Comparison of ENCODE assay signal across 9 cellular contexts in genomic region chr6:108118359-108118724, GRCh38. TPM values are rescaled to one million over a fixed set of nuclear protein-coding genes. Genes with fewer than 3 reads are reported as not detected.
DNase-seq lines count a peak whose midpoint lies in the region; ATAC-seq, FAIRE-seq and TF ChIP-seq lines count a peak whose summit lies in the region.
"Had no signal": no experiment of that assay in that cellular context is flagged by ENCODE, and none has a peak within 500 bp of the region (broad histone marks: within the 10 kb centered on the region; RNA-seq: fewer than 3 reads in every experiment).

No MANE protein-coding gene starts in this region.

- peak; percentile 41 for ATAC-seq in CD4-positive, alpha-beta T cell (ENCODE audit: poor library complexity)

- no peak for FAIRE-seq in H1 (lab: Jason Lieb, UNC)

- 0 out of 2 replicates have a peak, but pooled peaks cover 2% of the 10 kb centered on the region for H3K79me1 ChIP-seq in H1 (ENCODE audit: low read depth, low read length)
- H3K79me1 ChIP-seq in neuronal stem cell (ENCODE audit: low read depth, low read length) = no peaks in the 10 kb centered on the region

- H4K91ac ChIP-seq in H1 (replicated peaks; ENCODE audit: insufficient read length, low read length) (no peak overlapping the region), neuronal stem cell (ENCODE audit: low read depth, low read length, poor library complexity) (no peak overlapping the region)

- no peak for TF ChIP-seq CTCF in CD4-positive, alpha-beta T cell (IDR thresholded peaks at IDR 0.05)
- no peak for TF ChIP-seq CTCF in H1 (IDR thresholded peaks at IDR 0.05; ENCODE audit: control extremely low read depth in 1 of 3, insufficient read depth in 1 of 3, low read depth in 1 of 3, low read length in 3 of 3)

- peaks cover 0 to 34% (median 23%) of the 10 kb centered on the region in 4 experiments; a peak in 6 of 7 replicates for H3K4me1 ChIP-seq in H1 (replicated peaks in 1 of 4; ENCODE audit: control insufficient read depth in 3 of 4, insufficient read depth in 4 of 4, low read length in 3 of 4)
- H3K4me1 ChIP-seq in neuronal stem cell (ENCODE audit: control insufficient read depth in 2 of 2, insufficient read depth in 1 of 2, low read depth in 1 of 2, low read length in 2 of 2) = peaks cover 22 to 37% of the 10 kb centered on the region in 2 donors

- H3K27ac ChIP-seq in CD4-positive, alpha-beta T cell (ENCODE audit: low read depth, low read length) = no peak overlapping the region
- H3K27ac ChIP-seq in KOPT-K1 (ENCODE audit: low read depth, low read length, poor library complexity, severe bottlenecking) (peak overlapping the region; percentile 36), H1 (ENCODE audit: low read depth, low read length) (no peak overlapping the region), neuronal stem cell (replicated peaks; ENCODE audit: low read length) (no peak overlapping the region)

- no peaks in the 10 kb centered on the region for H3K36me3 Mint-ChIP-seq in CD4-positive, alpha-beta T cell (ENCODE audit: low read depth)

- H2BK5ac ChIP-seq in H1 (ENCODE audit: low read depth, low read length) (no peak overlapping the region), neuronal stem cell (ENCODE audit: low read length) (no peak overlapping the region)

- in situ Hi-C loops in G401 (cut with HindIII; ENCODE audit: low sequenced_read_pairs) = no loop called here

- no peaks in the 10 kb centered on the region for H3K9me3 ChIP-seq in CD4-positive, alpha-beta T cell (ENCODE audit: control insufficient read depth, low read length)
- H3K9me3 ChIP-seq in KOPT-K1 (ENCODE audit: insufficient read depth, low read length, poor library complexity, severe bottlenecking) (no peaks in the 10 kb centered on the region), H1 (ENCODE audit: insufficient read depth in 2 of 2, low read depth in 1 of 2, low read length in 1 of 2) (no peaks in the 10 kb centered on the region), neuronal stem cell (replicated peaks in 1 of 2; ENCODE audit: control insufficient read depth in 2 of 2, insufficient read depth in 1 of 2, low read depth in 1 of 2, low read length in 2 of 2) (peaks cover 0 to 3% of the 10 kb centered on the region in 2 donors)

- H3K36me3 ChIP-seq in KOPT-K1 (ENCODE audit: insufficient read depth, low read length) (no peaks in the 10 kb centered on the region), H1 (ENCODE audit: control insufficient read depth in 2 of 4, insufficient read depth in 4 of 4, low read length in 3 of 4) (peaks cover 0 to 5% (median 0%) of the 10 kb centered on the region in 4 experiments; a peak in 1 of 8 replicates), neuronal stem cell (replicated peaks in 1 of 2; ENCODE audit: control insufficient read depth in 2 of 2, insufficient read depth in 2 of 2, low read length in 2 of 2) (no peaks in the 10 kb centered on the region)

- no peak overlapping the region for H3K56ac ChIP-seq in H1 (replicated peaks; ENCODE audit: insufficient read length, low read depth, low read length)

- no peak for DNase-seq in CD4-positive, alpha-beta T cell
- no peak for DNase-seq in H1 (ENCODE audit: low read depth in 1 of 2, low spot score in 2 of 2)
- no peak for DNase-seq in neuronal stem cell (ENCODE audit: low spot score)
- no peak for DNase-seq in inferior parietal cortex (ENCODE audit: extremely low spot score)
- DNase-seq in activated effector memory CD4-positive, alpha-beta T cell treated with Interleukin-2 at 50 U/mL for 16 hours = no peak
- DNase-seq in G401 (ENCODE audit: low spot score) = no peak
- DNase-seq in KG1 (lab: John Stamatoyannopoulos, UW) = no peak

- no peak for TF ChIP-seq POLR2A in H1 (IDR thresholded peaks at IDR 0.05; ENCODE audit: control extremely low read depth in 1 of 2, low read depth in 2 of 2, low read length in 2 of 2)

- intact Hi-C loops in CD4-positive, alpha-beta T cell (cut with DNase I, micrococcal nuclease) = no loop called here

- H3K23me2 ChIP-seq in H1 (ENCODE audit: low read depth, low read length) = peaks cover 14% of the 10 kb centered on the region

- H2BK15ac ChIP-seq in H1 (ENCODE audit: low read length) (no peak overlapping the region), neuronal stem cell (ENCODE audit: low read length) (no peak overlapping the region)

- H3K14ac ChIP-seq in H1 (ENCODE audit: insufficient read length) = no peak overlapping the region
- no peak overlapping the region for H3K14ac ChIP-seq in neuronal stem cell (ENCODE audit: low read length)

- whole genome bisulfite sequencing in H1 (ENCODE audit: extremely low coverage in 1 of 2, insufficient coverage in 1 of 2, insufficient read length in 1 of 2, insufficient replicate concordance in 2 of 2, low coverage in 1 of 2, low lambda C conversion rate in 2 of 2, missing lambda C conversion rate in 1 of 2), 2 experiments = 3% methylated on average over 5 of the region's 45 CpGs; no CpG with 5 or more reads in 1 of the 2 experiments
- no CpG with 5 or more reads among the region's 45 CpGs for WGBS in neuronal stem cell (ENCODE audit: extremely low coverage in 2 of 2, insufficient read length in 2 of 2, insufficient replicate concordance in 1 of 2), 2 donors

- no peak overlapping the region for H2AFZ ChIP-seq in H1 (ENCODE audit: low read length)
- peak overlapping the region; percentile 91 for H2AFZ ChIP-seq in neuronal stem cell (ENCODE audit: low read length)

- H3K4me3 ChIP-seq in H1 (ENCODE audit: extremely low read depth in 1 of 4, insufficient read depth in 2 of 4, low read depth in 3 of 4, low read length in 4 of 4) (peak overlapping the region; percentile 17 to 63 (median 54); a peak in 5 of 8 replicates), neuronal stem cell (ENCODE audit: low read length in 2 of 2) (peak overlapping the region; percentile 34 to 42)

- no peak overlapping the region for H2AK5ac ChIP-seq in H1 (ENCODE audit: low read depth, low read length)
- H2AK5ac ChIP-seq in neuronal stem cell (ENCODE audit: low read depth, low read length) = no peak overlapping the region

- H2BK20ac ChIP-seq in H1 (ENCODE audit: low read length) = no peak overlapping the region

- H3K23ac ChIP-seq in H1 (ENCODE audit: insufficient read length) (no peak overlapping the region), neuronal stem cell (ENCODE audit: low read depth, low read length, poor library complexity) (no peak overlapping the region)

- H3K27ac Mint-ChIP-seq in CD4-positive, alpha-beta T cell = no peak overlapping the region

- H3K4me2 ChIP-seq in H1 (ENCODE audit: insufficient read depth in 1 of 2, low read depth in 2 of 2, low read length in 2 of 2) = peak overlapping the region; percentile 78 to 80
- H3K4me2 ChIP-seq in neuronal stem cell (ENCODE audit: insufficient read depth, low read length, poor library complexity, severe bottlenecking) = peak overlapping the region; percentile 79

- no peaks in the 10 kb centered on the region for H3K9me3 Mint-ChIP-seq in CD4-positive, alpha-beta T cell

- peak overlapping the region; percentile 89 for H3K4me3 Mint-ChIP-seq in CD4-positive, alpha-beta T cell

- POLR2A ChIA-PET in CD4-positive, alpha-beta T cell (lab: Charles Lee) = interaction anchor here (1.0 kb wide), 1 partner anchor 11 kb away, joined by 5 read pairs; no protein-coding TSS in a partner anchor
- POLR2A ChIA-PET in H1 (lab: Charles Lee; ENCODE audit: partially characterized antibody) = interaction anchor here (1.4 kb wide), 1 partner anchor 47 kb away, joined by 6 read pairs; no protein-coding TSS in a partner anchor

- no peak overlapping the region for H3K18ac ChIP-seq in H1 (ENCODE audit: extremely low read depth, low read length)
- H3K18ac ChIP-seq in neuronal stem cell (ENCODE audit: low read length) = peak overlapping the region; percentile 94

- H3K9ac ChIP-seq in H1 (replicated peaks in 1 of 4; ENCODE audit: extremely low read depth in 1 of 4, low read depth in 3 of 4, low read length in 3 of 4) = no peak overlapping the region
- peak overlapping the region; percentile 24 for H3K9ac ChIP-seq in neuronal stem cell (ENCODE audit: low read depth, low read length, poor library complexity)

- H3K4ac ChIP-seq in H1 (replicated peaks; ENCODE audit: insufficient read length, low read depth, low read length) (no peak overlapping the region), neuronal stem cell (ENCODE audit: low read length) (no peak overlapping the region)

- no peak overlapping the region for H2BK12ac ChIP-seq in H1 (ENCODE audit: low read depth, low read length)
- H2BK12ac ChIP-seq in neuronal stem cell (ENCODE audit: low read length) = no peak overlapping the region

- TF ChIP-seq RAD21 in H1 (IDR thresholded peaks at IDR 0.05 in 1 of 2, conservative IDR thresholded peaks at IDR 0.05 in 1 of 2; ENCODE audit: low read depth in 2 of 2, low read length in 2 of 2) = no peak

- H3K4me1 Mint-ChIP-seq in CD4-positive, alpha-beta T cell (ENCODE audit: low read depth) = peaks cover 55% of the 10 kb centered on the region

- CTCF ChIA-PET in CD4-positive, alpha-beta T cell (lab: Charles Lee) = no interaction called here
- CTCF ChIA-PET in H1 (lab: Charles Lee; ENCODE audit: partially characterized antibody) = interaction anchor here (1.4 to 3.0 kb wide), 4 partner anchors 11 to 58 kb away, joined by 3 to 12 read pairs (median 6); no protein-coding TSS in a partner anchor

- no peak for TF ChIP-seq EP300 in H1 (IDR thresholded peaks at IDR 0.05; ENCODE audit: borderline replicate concordance in 1 of 2, low read depth in 2 of 2, low read length in 2 of 2)

- H4K8ac ChIP-seq in H1 (ENCODE audit: extremely low read depth, insufficient read depth, low read length) = no peak overlapping the region
- no peak overlapping the region for H4K8ac ChIP-seq in neuronal stem cell (ENCODE audit: low read depth, low read length)

- H3K79me2 ChIP-seq in H1 (ENCODE audit: control insufficient read depth in 1 of 2, insufficient read depth in 2 of 2, low read length in 2 of 2) = no peaks in the 10 kb centered on the region

- H3K27me3 ChIP-seq in CD4-positive, alpha-beta T cell (ENCODE audit: control insufficient read depth, insufficient read depth, low read length) = peaks cover 97% of the 10 kb centered on the region
- H3K27me3 ChIP-seq in H1 (replicated peaks in 1 of 4; ENCODE audit: control insufficient read depth in 3 of 4, extremely low read depth in 1 of 4, insufficient read depth in 3 of 4, low read length in 3 of 4) (peaks cover 92 to 99% (median 99%) of the 10 kb centered on the region in 4 experiments), neuronal stem cell (ENCODE audit: control insufficient read depth in 3 of 3, insufficient read depth in 3 of 3, low read depth in 1 of 3, low read length in 3 of 3) (peaks cover 39 to 99% (median 95%) of the 10 kb centered on the region in 3 experiments)

- peaks cover 91% of the 10 kb centered on the region for H3K27me3 Mint-ChIP-seq in CD4-positive, alpha-beta T cell

- H4K20me1 ChIP-seq in H1 (replicated peaks in 1 of 2; ENCODE audit: control insufficient read depth in 1 of 2, insufficient read depth in 2 of 2, low read length in 2 of 2) = peaks cover 8 to 21% of the 10 kb centered on the region in 2 experiments

- H4K5ac ChIP-seq in H1 (ENCODE audit: insufficient read length, low read depth, low read length) = no peak overlapping the region

- H2BK120ac ChIP-seq in H1 (replicated peaks; ENCODE audit: low read depth, low read length) (no peak overlapping the region), neuronal stem cell (ENCODE audit: low read depth, low read length) (no peak overlapping the region)

RNA-seq across cellular contexts. Expression of gene OSTM1, which starts 43.8 kb away (rescaled TPM):
- 10 to 100 TPM; 16.3 to 20.9 TPM for total RNA-seq in CD4-positive, alpha-beta T cell
- total RNA-seq in H1 (2021; fragmentation: NEBNext Ultra II Directional; extraction: Animal tissue kit (Norgen Biotek cat#: 25700)) = 26.1 and 30.3 TPM in 2 replicates
- polyA plus RNA-seq in H1 (2011; rRNA removed) = 17.7 and 26.1 TPM in 2 replicates
- 9.2 TPM for polyA plus RNA-seq in H1 (2011; cell fraction: cytosol; rRNA removed)
- 29.5 TPM for polyA plus RNA-seq in H1 (2011; cell fraction: nucleus; rRNA removed)
- 15.8 to 24.3 TPM (median 20.7 TPM) in 4 replicates for polyA plus RNA-seq in H1 (2012, experiment 1 of 2)
- 2.6 TPM for polyA plus RNA-seq in H1 (2012, experiment 2 of 2)
- polyA plus RNA-seq in H1 (2013, experiment 1 of 2) = 17.8 TPM
- polyA plus RNA-seq in H1 (2013, experiment 2 of 2) = 21.8 TPM
- 6.9 and 18.7 TPM in 2 replicates for polyA minus RNA-seq in H1 (2011; rRNA and poly(A)+ RNA removed)
- 25.5 TPM for polyA minus RNA-seq in H1 (2011; cell fraction: cytosol; rRNA and poly(A)+ RNA removed)
- 41.0 TPM for polyA minus RNA-seq in H1 (2011; cell fraction: nucleus; rRNA and poly(A)+ RNA removed)
- 16.5 TPM for polyA plus RNA-seq in neuronal stem cell (2013, experiment 1 of 2)
- polyA plus RNA-seq in neuronal stem cell (2013, experiment 2 of 2) = 17.3 TPM
- 23.0 and 39.2 TPM in 2 replicates for total RNA-seq in G401 (2014; rRNA removed; shearing (Covaris generic))

RNA-seq across cellular contexts. Expression of gene NR2E1, which starts 47.5 kb away (rescaled TPM):
- not detected for total RNA-seq in CD4-positive, alpha-beta T cell
- total RNA-seq in H1 (2021; fragmentation: NEBNext Ultra II Directional; extraction: Animal tissue kit (Norgen Biotek cat#: 25700)) = not detected in 2 replicates
- not detected in 2 replicates for polyA plus RNA-seq in H1 (2011; rRNA removed)
- polyA plus RNA-seq in H1 (2011; cell fraction: cytosol; rRNA removed) = not detected
- polyA plus RNA-seq in H1 (2011; cell fraction: nucleus; rRNA removed) = not detected
- polyA plus RNA-seq in H1 (2012, experiment 1 of 2) = not detected in 4 replicates
- polyA plus RNA-seq in H1 (2012, experiment 2 of 2) = not detected
- polyA plus RNA-seq in H1 (2013, experiment 1 of 2) = not detected
- polyA plus RNA-seq in H1 (2013, experiment 2 of 2) = not detected
- not detected in 2 replicates for polyA minus RNA-seq in H1 (2011; rRNA and poly(A)+ RNA removed)
- polyA minus RNA-seq in H1 (2011; cell fraction: cytosol; rRNA and poly(A)+ RNA removed) = not detected
- polyA minus RNA-seq in H1 (2011; cell fraction: nucleus; rRNA and poly(A)+ RNA removed) = not detected
- polyA plus RNA-seq in neuronal stem cell (2013, experiment 1 of 2) = 0.45 TPM
- 0.42 TPM for polyA plus RNA-seq in neuronal stem cell (2013, experiment 2 of 2)
- 0.31 TPM in 1 of 2 replicates, not detected in the other for total RNA-seq in G401 (2014; rRNA removed; shearing (Covaris generic))
- total RNA-seq: LHCN-M2 had no signal
